Comparison of ENCODE assay signal across 9 cellular contexts in genomic region chr19:38425810-38426466, GRCh38. TPM values are rescaled to one million over a fixed set of nuclear protein-coding genes. Genes with fewer than 3 reads are reported as not detected.
DNase-seq lines count a peak whose midpoint lies in the region; ATAC-seq lines count a peak whose summit lies in the region.
"Had no signal": no experiment of that assay in that cellular context is flagged by ENCODE, and none has a peak within 500 bp of the region (broad histone marks: within the 10 kb centered on the region; RNA-seq: fewer than 3 reads in every experiment).

Gene RASGRP4 (minus strand): TSS chr19:38426219. CDS start chr19:38426091, 128 bp downstream.

- DNase-seq in activated CD4-positive, alpha-beta T cell treated with anti-CD3 and anti-CD28 coated beads for 48 hours, result peak; percentile 69
- DNase-seq in activated CD4-positive, alpha-beta T cell treated with anti-CD3 and anti-CD28 coated beads, Interleukin-2, amount 50 U/mL, for 1 hour, result no peak
- DNase-seq in activated CD8-positive, alpha-beta T cell treated with anti-CD3 and anti-CD28 coated beads, Interleukin-2, amount 10 ng/mL, durations not matched to agents 7 days and 5 days, result peak; percentile 54
- DNase-seq in left lobe of liver (ENCODE audit: low spot score), result no peak
- no peak for DNase-seq in NCI-H2029 treated with DMSO at 0.1 percent for 48 hours (lab: John Stamatoyannopoulos, UW)
- no peak for DNase-seq in midbrain (lab: John Stamatoyannopoulos, UW)

- H3K4me1 Mint-ChIP-seq in activated CD8-positive, alpha-beta T cell treated with anti-CD3 and anti-CD28 coated beads, Interleukin-2, amount 10 ng/mL, durations not matched to agents 7 days and 5 days (ENCODE audit: low read depth), result peaks cover 21% of the 10 kb centered on the region
- H3K4me1 Mint-ChIP-seq in stimulated activated naive CD8-positive, alpha-beta T cell treated with anti-CD3 and anti-CD28 coated beads, Interleukin-15, Interleukin-2, amounts not matched to agents 100 ng/mL and 50 ng/mL, for 24 hours (ENCODE audit: low read depth), result peaks cover 39% of the 10 kb centered on the region

- no peaks in the 10 kb centered on the region for H3K36me3 Mint-ChIP-seq in activated CD8-positive, alpha-beta T cell treated with anti-CD3 and anti-CD28 coated beads, Interleukin-2, amount 10 ng/mL, durations not matched to agents 7 days and 5 days (ENCODE audit: low read depth)
- no peaks in the 10 kb centered on the region for H3K36me3 Mint-ChIP-seq in stimulated activated naive CD8-positive, alpha-beta T cell treated with anti-CD3 and anti-CD28 coated beads, Interleukin-15, Interleukin-2, amounts not matched to agents 100 ng/mL and 50 ng/mL, for 24 hours (ENCODE audit: low read depth)

- CTCF ChIA-PET in activated CD8-positive, alpha-beta T cell treated with anti-CD3 and anti-CD28 coated beads, Interleukin-2, amount 10 ng/mL, durations not matched to agents 7 days and 5 days (lab: Charles Lee), result interaction anchor here (0.8 to 3.4 kb wide), 2 partner anchors 23 to 106 kb away, joined by 3 to 20 read pairs; partner anchors contain the start of gene FAM98C

- H3K27ac Mint-ChIP-seq in activated CD8-positive, alpha-beta T cell treated with anti-CD3 and anti-CD28 coated beads, Interleukin-2, amount 10 ng/mL, durations not matched to agents 7 days and 5 days, result peak within 1 kb of the TSS; percentile 34
- H3K27ac Mint-ChIP-seq in stimulated activated naive CD8-positive, alpha-beta T cell treated with anti-CD3 and anti-CD28 coated beads, Interleukin-15, Interleukin-2, amounts not matched to agents 100 ng/mL and 50 ng/mL, for 24 hours, result peak within 1 kb of the TSS; percentile 79

- H3K9me3 Mint-ChIP-seq in activated CD8-positive, alpha-beta T cell treated with anti-CD3 and anti-CD28 coated beads, Interleukin-2, amount 10 ng/mL, durations not matched to agents 7 days and 5 days (ENCODE audit: insufficient read depth), result no peaks in the 10 kb centered on the region
- no peaks in the 10 kb centered on the region for H3K9me3 Mint-ChIP-seq in stimulated activated naive CD8-positive, alpha-beta T cell treated with anti-CD3 and anti-CD28 coated beads, Interleukin-15, Interleukin-2, amounts not matched to agents 100 ng/mL and 50 ng/mL, for 24 hours

- POLR2A ChIA-PET in activated CD8-positive, alpha-beta T cell treated with anti-CD3 and anti-CD28 coated beads, Interleukin-2, amount 10 ng/mL, durations not matched to agents 7 days and 5 days (lab: Charles Lee), result interaction anchor here (1.1 kb wide), 1 partner anchor 10 kb away, joined by 4 read pairs; no protein-coding TSS in a partner anchor

- peak within 1 kb of the TSS; percentile 52 for H3K4me3 Mint-ChIP-seq in activated CD8-positive, alpha-beta T cell treated with anti-CD3 and anti-CD28 coated beads, Interleukin-2, amount 10 ng/mL, durations not matched to agents 7 days and 5 days
- peak within 1 kb of the TSS; percentile 50 for H3K4me3 Mint-ChIP-seq in stimulated activated naive CD8-positive, alpha-beta T cell treated with anti-CD3 and anti-CD28 coated beads, Interleukin-15, Interleukin-2, amounts not matched to agents 100 ng/mL and 50 ng/mL, for 24 hours

- peak; percentile 42 for ATAC-seq in activated CD8-positive, alpha-beta T cell treated with anti-CD3 and anti-CD28 coated beads, Interleukin-2, amount 10 ng/mL, durations not matched to agents 7 days and 5 days
- ATAC-seq in left lobe of liver (peak; percentile 41), GM21619 (IDR thresholded peaks at IDR 0.05; ENCODE audit: unreplicated experiment) (no peak)

- H3K27me3 Mint-ChIP-seq in activated CD8-positive, alpha-beta T cell treated with anti-CD3 and anti-CD28 coated beads, Interleukin-2, amount 10 ng/mL, durations not matched to agents 7 days and 5 days (ENCODE audit: low read depth), result peaks cover 3% of the 10 kb centered on the region
- no peaks in the 10 kb centered on the region for H3K27me3 Mint-ChIP-seq in stimulated activated naive CD8-positive, alpha-beta T cell treated with anti-CD3 and anti-CD28 coated beads, Interleukin-15, Interleukin-2, amounts not matched to agents 100 ng/mL and 50 ng/mL, for 24 hours

RNA-seq across cellular contexts. Expression of gene RASGRP4, which starts in this region (rescaled TPM):
- under 1 TPM; 0.42 to 0.50 TPM for total RNA-seq in activated CD8-positive, alpha-beta T cell treated with anti-CD3 and anti-CD28 coated beads, Interleukin-2, amount 10 ng/mL, durations not matched to agents 7 days and 5 days
- 1.0 TPM for total RNA-seq in left lobe of liver
- total RNA-seq: SK-MEL-5 had no signal

Comparison
In these comparisons a context has a peak if more than half of its experiments do, and no peak if none do; other contexts are left out.
1. Peak in DNase-seq and ATAC-seq in activated CD8-positive, alpha-beta T cell treated with anti-CD3 and anti-CD28 coated beads, Interleukin-2, amount 10 ng/mL, durations not matched to agents 7 days and 5 days; RNA of the gene not detected or under 1 TPM.